ENCODE assay signal across 25 cellular contexts in genomic region chr5:132461235-132461634, GRCh38. TPM values are rescaled to one million over a fixed set of nuclear protein-coding genes. Genes with fewer than 3 reads are reported as not detected.
DNase-seq lines count a peak whose midpoint lies in the region; ATAC-seq and TF ChIP-seq lines count a peak whose summit lies in the region.
"Had no signal": no experiment of that assay in that cellular context is flagged by ENCODE, and none has a peak within 500 bp of the region (broad histone marks: within the 10 kb centered on the region; RNA-seq: fewer than 3 reads in every experiment).

No MANE protein-coding gene starts in this region.

- H3K9me3 Mint-ChIP-seq in CD4-positive, alpha-beta T cell, result no peaks in the 10 kb centered on the region
- no peaks in the 10 kb centered on the region for H3K9me3 Mint-ChIP-seq in dendritic cell treated with granulocyte-macrophage colony-stimulating factor and Interleukin-4, amounts not matched to agents 40 ng/mL and 50 ng/mL, for 4 days
- H3K9me3 Mint-ChIP-seq in nephron, result no peaks in the 10 kb centered on the region
- no peaks in the 10 kb centered on the region; the same call in 2 of the 3 replicates for H3K9me3 Mint-ChIP-seq in GM23338
- H3K9me3 Mint-ChIP-seq: activated naive CD4-positive, alpha-beta T cell treated with anti-CD3 and anti-CD28 coated beads, Interleukin-2, amount 10 ng/mL, durations not matched to agents 7 days and 5 days; mesothelial cell of epicardium had no signal

- H3K27ac ChIP-seq in CD4-positive, alpha-beta T cell (ENCODE audit: low read depth, low read length), result no peak overlapping the region
- H3K27ac ChIP-seq in KOPT-K1 (ENCODE audit: low read depth, low read length, poor library complexity, severe bottlenecking) (peak overlapping the region; percentile 99), GM23338 (ENCODE audit: low read depth) (no peak overlapping the region)
- H3K27ac ChIP-seq: C4-2B had no signal

- no peak for TF ChIP-seq CTCF in CD4-positive, alpha-beta T cell (IDR thresholded peaks at IDR 0.05)
- TF ChIP-seq CTCF in nephron (IDR thresholded peaks at IDR 0.05; ENCODE audit: unreplicated experiment in 3 of 3), result no peak
- no peak for TF ChIP-seq CTCF in GM13976 (IDR thresholded peaks at IDR 0.05; ENCODE audit: borderline replicate concordance, control extremely low read depth, extremely low read depth, insufficient read depth, missing control alignments)
- no peak for TF ChIP-seq CTCF in GM23338 (conservative IDR thresholded peaks at IDR 0.05; ENCODE audit: low read depth in 2 of 2)

- CTCF ChIA-PET in CD4-positive, alpha-beta T cell (lab: Charles Lee), result no interaction called here

- no peak overlapping the region for H3K4me3 Mint-ChIP-seq in CD4-positive, alpha-beta T cell
- H3K4me3 Mint-ChIP-seq in dendritic cell treated with granulocyte-macrophage colony-stimulating factor and Interleukin-4, amounts not matched to agents 40 ng/mL and 50 ng/mL, for 4 days, result no peak overlapping the region
- H3K4me3 Mint-ChIP-seq in nephron (no peak overlapping the region), GM23338 (no peak overlapping the region)
- H3K4me3 Mint-ChIP-seq: activated naive CD4-positive, alpha-beta T cell treated with anti-CD3 and anti-CD28 coated beads, Interleukin-2, amount 10 ng/mL, durations not matched to agents 7 days and 5 days; mesothelial cell of epicardium had no signal

- peaks cover 99% of the 10 kb centered on the region for H3K4me1 Mint-ChIP-seq in CD4-positive, alpha-beta T cell (ENCODE audit: low read depth)
- peaks cover 92% of the 10 kb centered on the region for H3K4me1 Mint-ChIP-seq in dendritic cell treated with granulocyte-macrophage colony-stimulating factor and Interleukin-4, amounts not matched to agents 40 ng/mL and 50 ng/mL, for 4 days (ENCODE audit: low read depth)
- H3K4me1 Mint-ChIP-seq in nephron (peaks cover 52% of the 10 kb centered on the region), GM23338 (peaks cover 39% of the 10 kb centered on the region)

- in situ Hi-C loops in GM13976 (cut with MboI; ENCODE audit: low sequenced_read_pairs, unreplicated experiment), result no loop called here

- no peaks in the 10 kb centered on the region for H3K9me2 ChIP-seq in GM23338 (ENCODE audit: insufficient read depth)

- H3K36me3 ChIP-seq in KOPT-K1 (ENCODE audit: insufficient read depth, low read length) (peaks cover 61% of the 10 kb centered on the region), GM23338 (ENCODE audit: insufficient read depth) (no peaks in the 10 kb centered on the region)

- no peak overlapping the region for H2AFZ ChIP-seq in GM23338

- H3K27ac Mint-ChIP-seq in CD4-positive, alpha-beta T cell, result peak overlapping the region; percentile 97
- H3K27ac Mint-ChIP-seq in dendritic cell treated with granulocyte-macrophage colony-stimulating factor and Interleukin-4, amounts not matched to agents 40 ng/mL and 50 ng/mL, for 4 days, result peak overlapping the region; percentile 68
- peak overlapping the region in 2 of 3 experiments; percentile 2 to 20 for H3K27ac Mint-ChIP-seq in nephron
- H3K27ac Mint-ChIP-seq in GM23338, result no peak overlapping the region
- H3K27ac Mint-ChIP-seq: mesothelial cell of epicardium had no signal

- H3K27me3 ChIP-seq in CD4-positive, alpha-beta T cell (ENCODE audit: control insufficient read depth, insufficient read depth, low read length), result no peaks in the 10 kb centered on the region
- no peaks in the 10 kb centered on the region for H3K27me3 ChIP-seq in GM23338 (ENCODE audit: insufficient read depth)
- H3K27me3 ChIP-seq: upper lobe of left lung had no signal

- H3K79me2 ChIP-seq in GM23338 (replicated peaks; ENCODE audit: insufficient read depth), result no peaks in the 10 kb centered on the region

- intact Hi-C loops in CD4-positive, alpha-beta T cell (cut with DNase I, micrococcal nuclease), result no loop called here
- intact Hi-C loops in dendritic cell treated with granulocyte-macrophage colony-stimulating factor and Interleukin-4, amounts not matched to agents 40 ng/mL and 50 ng/mL, for 4 days (cut with micrococcal nuclease), result loop anchor here (5.0 kb wide), 1 partner anchor 36 kb away; no protein-coding TSS in a partner anchor

- peaks cover 26% of the 10 kb centered on the region for H3K4me1 ChIP-seq in GM23338 (ENCODE audit: insufficient read depth)

- no peaks in the 10 kb centered on the region for H4K20me1 ChIP-seq in GM23338 (replicated peaks; ENCODE audit: insufficient read depth)

- H3K36me3 Mint-ChIP-seq in CD4-positive, alpha-beta T cell (ENCODE audit: low read depth), result peaks cover 24% of the 10 kb centered on the region
- H3K36me3 Mint-ChIP-seq in dendritic cell treated with granulocyte-macrophage colony-stimulating factor and Interleukin-4, amounts not matched to agents 40 ng/mL and 50 ng/mL, for 4 days (ENCODE audit: low read depth), result no peaks in the 10 kb centered on the region
- H3K36me3 Mint-ChIP-seq in nephron (ENCODE audit: low read depth) (no peaks in the 10 kb centered on the region), GM23338 (ENCODE audit: low read depth) (no peaks in the 10 kb centered on the region; the same call in 2 of the 3 replicates)

- no peaks in the 10 kb centered on the region for H3K9me3 ChIP-seq in CD4-positive, alpha-beta T cell (ENCODE audit: control insufficient read depth, low read length)
- no peaks in the 10 kb centered on the region for H3K9me3 ChIP-seq in KOPT-K1 (ENCODE audit: insufficient read depth, low read length, poor library complexity, severe bottlenecking)
- H3K9me3 ChIP-seq: upper lobe of left lung had no signal

- H3K4me3 ChIP-seq in GM23338, result no peak overlapping the region
- H3K4me3 ChIP-seq: K562, upper lobe of left lung had no signal

- no peak for ATAC-seq in CD4-positive, alpha-beta T cell (ENCODE audit: poor library complexity)
- no peak for ATAC-seq in GM23338
- ATAC-seq: K562, left lobe of liver had no signal

- no peak for DNase-seq in CD4-positive, alpha-beta T cell
- DNase-seq in GM13976 (ENCODE audit: low spot score) (no peak), GM23338 (ENCODE audit: low spot score) (no peak), NCI-H2081 (lab: John Stamatoyannopoulos, UW) (no peak)
- DNase-seq: activated CD4-positive, alpha-beta T cell treated with anti-CD3 and anti-CD28 coated beads, Interleukin-2, amount 50 U/mL, for 48 hours; activated CD4-positive, CD25-positive, alpha-beta regulatory T cell; activated CD8-positive, alpha-beta memory T cell treated with anti-CD3 and anti-CD28 coated beads, Interleukin-2, amount 50 U/mL, for 4 hours; anterior cingulate cortex; erythroblast; NCI-H1105; NCI-H187 treated with DMSO at 0.1 percent for 48 hours; NCI-H2171 treated with DMSO at 0.1 percent for 48 hours; NCI-H524 treated with DMSO at 0.1 percent for 48 hours; stimulated activated CD4-positive, alpha-beta T cell treated with anti-CD3 and anti-CD28 coated beads, Interleukin-15, amount 100 ng/mL, for 24 hours; stimulated activated CD4-positive, alpha-beta T cell treated with anti-CD3 and anti-CD28 coated beads, Interleukin-4, amount 100 ng/mL, for 4 hours; T-helper 1 cell; upper lobe of left lung had no signal

- no peak overlapping the region for H3K4me2 ChIP-seq in GM23338

- H3K27me3 Mint-ChIP-seq in CD4-positive, alpha-beta T cell, result no peaks in the 10 kb centered on the region
- peaks cover 4% of the 10 kb centered on the region for H3K27me3 Mint-ChIP-seq in dendritic cell treated with granulocyte-macrophage colony-stimulating factor and Interleukin-4, amounts not matched to agents 40 ng/mL and 50 ng/mL, for 4 days
- H3K27me3 Mint-ChIP-seq in nephron (ENCODE audit: low read depth) (no peaks in the 10 kb centered on the region), GM23338 (ENCODE audit: insufficient read depth, low read depth, poor library complexity) (peaks cover 6% of the 10 kb centered on the region)
- H3K27me3 Mint-ChIP-seq: activated naive CD4-positive, alpha-beta T cell treated with anti-CD3 and anti-CD28 coated beads, Interleukin-2, amount 10 ng/mL, durations not matched to agents 7 days and 5 days had no signal

- POLR2A ChIA-PET in CD4-positive, alpha-beta T cell (lab: Charles Lee), result interaction anchor here (2.5 to 15.8 kb wide), 2 partner anchors 20 to 35 kb away, joined by 9 to 1045 read pairs; partner anchors contain the start of gene IRF1

- 0 out of 2 replicates have a peak, but pooled peaks cover 4% of the 10 kb centered on the region for H3F3A ChIP-seq in GM23338 (replicated peaks; ENCODE audit: low read depth)

RNA-seq across cellular contexts. Expression of gene IRF1, which starts 29.3 kb away (rescaled TPM):
- total RNA-seq in CD4-positive, alpha-beta T cell, result 1,000 to 10,000 TPM; 1,212 to 1,234 TPM
- total RNA-seq in GM23338 (2014; rRNA removed; shearing (Covaris generic)), result 6.4 and 6.9 TPM in 2 replicates
- polyA plus RNA-seq in GM23338 (2016; fragmentation: Nextera tagmentation; extraction: Ambion mirVana), result 8.6 and 9.1 TPM in 2 replicates

Comparison
In these comparisons a context has a peak if more than half of its experiments do, and no peak if none do; other contexts are left out.
1. RNA of gene IRF1, which starts 29.3 kb away (total RNA-seq): 1,212 to 1,234 TPM in CD4-positive, alpha-beta T cell; 6.4 to 6.9 TPM in GM23338; every median in the first group is over 100 times any median in the second.